ENCODE assay signal across 14 cellular contexts in the genomic region with DNA sequence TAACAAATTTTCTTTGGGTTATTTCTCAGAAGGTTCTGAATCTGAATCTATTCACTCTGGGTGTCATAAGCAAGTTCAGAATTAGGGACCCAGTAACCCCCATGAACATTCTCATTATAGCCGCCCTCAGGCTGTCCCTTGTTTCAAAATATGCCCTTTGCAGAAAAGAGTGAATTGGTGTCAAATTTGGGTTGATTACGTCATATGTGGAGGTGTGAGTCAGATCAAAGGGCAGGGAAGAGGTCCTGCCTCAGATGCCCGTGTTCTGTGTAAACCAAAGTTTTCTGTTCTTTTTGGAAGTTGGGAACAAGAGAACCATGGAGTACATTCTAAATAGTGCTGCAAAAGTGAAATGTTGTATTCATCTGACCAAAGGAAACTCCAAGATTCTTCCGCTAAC. TPM values are rescaled to one million over a fixed set of nuclear protein-coding genes. Genes with fewer than 3 reads are reported as not detected.
DNase-seq lines count a peak whose midpoint lies in the region; ATAC-seq, FAIRE-seq and TF ChIP-seq lines count a peak whose summit lies in the region.
"Had no signal": no experiment of that assay in that cellular context is flagged by ENCODE, and none has a peak within 500 bp of the region (broad histone marks: within the 10 kb centered on the region; RNA-seq: fewer than 3 reads in every experiment).

No MANE protein-coding gene starts in this region.

- H2AFZ ChIP-seq in H1 (ENCODE audit: low read length) (no peak overlapping the region), OCI-LY7 (ENCODE audit: low read length) (no peak overlapping the region)

- H4K91ac ChIP-seq in H1 (replicated peaks; ENCODE audit: insufficient read length, low read length) = no peak overlapping the region

- H3K9me3 ChIP-seq in H1 (ENCODE audit: insufficient read depth in 2 of 2, low read depth in 1 of 2, low read length in 1 of 2) (no peaks in the 10 kb centered on the region), OCI-LY7 (ENCODE audit: low read length) (no peaks in the 10 kb centered on the region)
- H3K9me3 ChIP-seq: Caco-2 had no signal

- intact Hi-C loops in OCI-LY7 (cut with micrococcal nuclease; ENCODE audit: unreplicated experiment) = no loop called here

- no peak overlapping the region for H3K56ac ChIP-seq in H1 (replicated peaks; ENCODE audit: insufficient read length, low read depth, low read length)

- H2BK15ac ChIP-seq in H1 (ENCODE audit: low read length) = no peak overlapping the region

- H3K4me2 ChIP-seq in H1 (ENCODE audit: insufficient read depth in 1 of 2, low read depth in 2 of 2, low read length in 2 of 2) = no peak overlapping the region
- H3K4me2 ChIP-seq in OCI-LY7 (ENCODE audit: low read length) = no peak overlapping the region
- H3K4me2 ChIP-seq: BLaER1 had no signal

- peak; percentile 36 for ATAC-seq in activated naive CD8-positive, alpha-beta T cell treated with anti-CD3 and anti-CD28 coated beads, Interleukin-2, amount 50 U/mL, for 24 hours
- ATAC-seq in left lobe of liver (peak; percentile 29), GM18868 (IDR thresholded peaks at IDR 0.05; ENCODE audit: unreplicated experiment) (no peak)

- peak; percentile 28 for FAIRE-seq in H1 (lab: Jason Lieb, UNC)
- FAIRE-seq: H54 had no signal

- H4K20me1 ChIP-seq in H1 (replicated peaks in 1 of 2; ENCODE audit: control insufficient read depth in 1 of 2, insufficient read depth in 2 of 2, low read length in 2 of 2) (peaks cover 6 to 8% of the 10 kb centered on the region in 2 experiments), OCI-LY7 (ENCODE audit: insufficient read depth, low read length) (no peaks in the 10 kb centered on the region)
- H4K20me1 ChIP-seq: BLaER1 had no signal

- H3K27me3 Mint-ChIP-seq in activated naive CD8-positive, alpha-beta T cell treated with anti-CD3 and anti-CD28 coated beads, Interleukin-2, amount 50 U/mL, for 24 hours = peaks cover 35% of the 10 kb centered on the region
- peaks cover 33% of the 10 kb centered on the region for H3K27me3 Mint-ChIP-seq in activated naive CD8-positive, alpha-beta T cell treated with anti-CD3 and anti-CD28 coated beads for 36 hours

- H3K27ac Mint-ChIP-seq in activated naive CD8-positive, alpha-beta T cell treated with anti-CD3 and anti-CD28 coated beads, Interleukin-2, amount 50 U/mL, for 24 hours = no peak overlapping the region
- H3K27ac Mint-ChIP-seq in activated naive CD8-positive, alpha-beta T cell treated with anti-CD3 and anti-CD28 coated beads for 36 hours = no peak overlapping the region
- H3K27ac Mint-ChIP-seq: CD8-positive, alpha-beta memory T cell had no signal

- H2BK5ac ChIP-seq in H1 (ENCODE audit: low read depth, low read length) = no peak overlapping the region

- peaks cover 0 to 8% (median 3%) of the 10 kb centered on the region in 4 experiments; a peak in 4 of 7 replicates for H3K27me3 ChIP-seq in H1 (replicated peaks in 1 of 4; ENCODE audit: control insufficient read depth in 3 of 4, extremely low read depth in 1 of 4, insufficient read depth in 3 of 4, low read length in 3 of 4)

- no peak for DNase-seq in activated naive CD8-positive, alpha-beta T cell treated with anti-CD3 and anti-CD28 coated beads, Interleukin-2, amount 50 U/mL, for 24 hours
- no peak for DNase-seq in activated naive CD8-positive, alpha-beta T cell treated with anti-CD3 and anti-CD28 coated beads for 36 hours
- no peak for DNase-seq in H1 (ENCODE audit: low read depth in 1 of 2, low spot score in 2 of 2)
- DNase-seq in left lobe of liver (ENCODE audit: low spot score) = no peak
- DNase-seq in OCI-LY7 (ENCODE audit: low spot score) = no peak
- DNase-seq in inferior parietal cortex (ENCODE audit: extremely low spot score) = no peak
- DNase-seq: 8988T; AML-193; Caco-2; CD8-positive, alpha-beta memory T cell; GF-D8 had no signal

- no peak overlapping the region for H2BK120ac ChIP-seq in H1 (replicated peaks; ENCODE audit: low read depth, low read length)

- no peak for TF ChIP-seq EP300 in H1 (IDR thresholded peaks at IDR 0.05; ENCODE audit: borderline replicate concordance in 1 of 2, low read depth in 2 of 2, low read length in 2 of 2)

- H3K18ac ChIP-seq in H1 (ENCODE audit: extremely low read depth, low read length) = no peak overlapping the region

- CTCF ChIA-PET in H1 (lab: Charles Lee; ENCODE audit: partially characterized antibody) = interaction anchor here (3.1 kb wide), 1 partner anchor 21 kb away, joined by 9 read pairs; no protein-coding TSS in a partner anchor
- CTCF ChIA-PET in OCI-LY7 (lab: Charles Lee; ENCODE audit: unreplicated experiment) = no interaction called here

- peaks cover 0 to 34% of the 10 kb centered on the region in 2 experiments; a peak in 3 of 4 replicates for H3K79me2 ChIP-seq in H1 (ENCODE audit: control insufficient read depth in 1 of 2, insufficient read depth in 2 of 2, low read length in 2 of 2)
- H3K79me2 ChIP-seq in OCI-LY7 (ENCODE audit: insufficient read depth, low read depth, low read length) = no peaks in the 10 kb centered on the region

- H3K4me3 Mint-ChIP-seq in activated naive CD8-positive, alpha-beta T cell treated with anti-CD3 and anti-CD28 coated beads, Interleukin-2, amount 50 U/mL, for 24 hours = no peak overlapping the region
- no peak overlapping the region for H3K4me3 Mint-ChIP-seq in activated naive CD8-positive, alpha-beta T cell treated with anti-CD3 and anti-CD28 coated beads for 36 hours
- H3K4me3 Mint-ChIP-seq: CD8-positive, alpha-beta memory T cell had no signal

- H3K9me3 Mint-ChIP-seq in activated naive CD8-positive, alpha-beta T cell treated with anti-CD3 and anti-CD28 coated beads, Interleukin-2, amount 50 U/mL, for 24 hours = no peaks in the 10 kb centered on the region
- no peaks in the 10 kb centered on the region for H3K9me3 Mint-ChIP-seq in activated naive CD8-positive, alpha-beta T cell treated with anti-CD3 and anti-CD28 coated beads for 36 hours
- H3K9me3 Mint-ChIP-seq: CD8-positive, alpha-beta memory T cell had no signal

- POLR2A ChIA-PET in H1 (lab: Charles Lee; ENCODE audit: partially characterized antibody) = no interaction called here
- POLR2A ChIA-PET in OCI-LY7 (lab: Charles Lee) = no interaction called here

- no peak overlapping the region for H3K23ac ChIP-seq in H1 (ENCODE audit: insufficient read length)

- no peak overlapping the region for H3K27ac ChIP-seq in H1 (ENCODE audit: low read depth, low read length)
- no peak overlapping the region for H3K27ac ChIP-seq in OCI-LY7 (ENCODE audit: low read depth, low read length, poor library complexity, severe bottlenecking)
- H3K27ac ChIP-seq: BLaER1 had no signal

- no peak overlapping the region for H3K9ac ChIP-seq in H1 (replicated peaks in 1 of 4; ENCODE audit: extremely low read depth in 1 of 4, low read depth in 3 of 4, low read length in 3 of 4)
- H3K9ac ChIP-seq: BLaER1 had no signal

- peaks cover 10% of the 10 kb centered on the region for H3K4me1 Mint-ChIP-seq in activated naive CD8-positive, alpha-beta T cell treated with anti-CD3 and anti-CD28 coated beads, Interleukin-2, amount 50 U/mL, for 24 hours
- peaks cover 12% of the 10 kb centered on the region for H3K4me1 Mint-ChIP-seq in activated naive CD8-positive, alpha-beta T cell treated with anti-CD3 and anti-CD28 coated beads for 36 hours

- no TSS peak for BruUV-seq in OCI-LY7 (replicated peaks; lab: Mats Ljungman, UMichigan)

- TF ChIP-seq POLR2A in H1 (IDR thresholded peaks at IDR 0.05; ENCODE audit: control extremely low read depth in 1 of 2, low read depth in 2 of 2, low read length in 2 of 2) = no peak

- peaks cover 3 to 11% (median 6%) of the 10 kb centered on the region in 4 experiments; a peak in 6 of 7 replicates for H3K4me1 ChIP-seq in H1 (replicated peaks in 1 of 4; ENCODE audit: control insufficient read depth in 3 of 4, insufficient read depth in 4 of 4, low read length in 3 of 4)
- no peaks in the 10 kb centered on the region for H3K4me1 ChIP-seq in OCI-LY7 (ENCODE audit: insufficient read depth, low read length, poor library complexity, severe bottlenecking)

- no peak overlapping the region for H3K4ac ChIP-seq in H1 (replicated peaks; ENCODE audit: insufficient read length, low read depth, low read length)

- no peak overlapping the region for H3K14ac ChIP-seq in H1 (ENCODE audit: insufficient read length)

- TF ChIP-seq CTCF in H1 (IDR thresholded peaks at IDR 0.05; ENCODE audit: control extremely low read depth in 1 of 3, insufficient read depth in 1 of 3, low read depth in 1 of 3, low read length in 3 of 3) (no peak), OCI-LY7 (conservative IDR thresholded peaks at IDR 0.05; ENCODE audit: low read length) (no peak)

- H3K23me2 ChIP-seq in H1 (ENCODE audit: low read depth, low read length) = peaks cover 4% of the 10 kb centered on the region; the same call in 1 of the 2 replicates

- no peak overlapping the region for H3K4me3 ChIP-seq in H1 (ENCODE audit: extremely low read depth in 1 of 4, insufficient read depth in 2 of 4, low read depth in 3 of 4, low read length in 4 of 4)
- H3K4me3 ChIP-seq in OCI-LY7 (ENCODE audit: low read depth, low read length, poor library complexity, severe bottlenecking) = no peak overlapping the region
- H3K4me3 ChIP-seq: BLaER1 had no signal

- peaks cover 2% of the 10 kb centered on the region for H3K79me1 ChIP-seq in H1 (ENCODE audit: low read depth, low read length)

- no peak overlapping the region for H4K5ac ChIP-seq in H1 (ENCODE audit: insufficient read length, low read depth, low read length)

- no peak for TF ChIP-seq RAD21 in H1 (IDR thresholded peaks at IDR 0.05 in 1 of 2, conservative IDR thresholded peaks at IDR 0.05 in 1 of 2; ENCODE audit: low read depth in 2 of 2, low read length in 2 of 2)

- 95% methylated on average over 4 of the region's 4 CpGs; no CpG with 5 or more reads in 1 of the 2 experiments for WGBS in H1 (ENCODE audit: extremely low coverage in 1 of 2, insufficient coverage in 1 of 2, insufficient read length in 1 of 2, insufficient replicate concordance in 2 of 2, low coverage in 1 of 2, low lambda C conversion rate in 2 of 2, missing lambda C conversion rate in 1 of 2), 2 experiments

- H2BK20ac ChIP-seq in H1 (ENCODE audit: low read length) = no peak overlapping the region

- H3K36me3 ChIP-seq in H1 (ENCODE audit: control insufficient read depth in 2 of 4, insufficient read depth in 4 of 4, low read length in 3 of 4) (peaks cover 2 to 17% (median 7%) of the 10 kb centered on the region in 4 experiments; a peak in 7 of 8 replicates), OCI-LY7 (ENCODE audit: insufficient read depth, low read length) (no peaks in the 10 kb centered on the region)
- H3K36me3 ChIP-seq: BLaER1 had no signal

- H2BK12ac ChIP-seq in H1 (ENCODE audit: low read depth, low read length) = no peak overlapping the region

- no peak overlapping the region for H2AK5ac ChIP-seq in H1 (ENCODE audit: low read depth, low read length)

- H4K8ac ChIP-seq in H1 (ENCODE audit: extremely low read depth, insufficient read depth, low read length) = no peak overlapping the region

- H3K9me2 ChIP-seq in OCI-LY7 (ENCODE audit: insufficient read depth, low read length) = no peaks in the 10 kb centered on the region

- H3K36me3 Mint-ChIP-seq in activated naive CD8-positive, alpha-beta T cell treated with anti-CD3 and anti-CD28 coated beads, Interleukin-2, amount 50 U/mL, for 24 hours (ENCODE audit: low read depth) = no peaks in the 10 kb centered on the region
- H3K36me3 Mint-ChIP-seq in activated naive CD8-positive, alpha-beta T cell treated with anti-CD3 and anti-CD28 coated beads for 36 hours = no peaks in the 10 kb centered on the region

RNA-seq across cellular contexts. Expression of gene FAM110C, which starts 5.9 kb away (rescaled TPM):
- under 1 TPM; 0.14 to 0.16 TPM for total RNA-seq in activated naive CD8-positive, alpha-beta T cell treated with anti-CD3 and anti-CD28 coated beads for 36 hours
- 13.2 and 15.4 TPM in 2 replicates for total RNA-seq in H1 (2021; fragmentation: NEBNext Ultra II Directional; extraction: Animal tissue kit (Norgen Biotek cat#: 25700))
- 3.4 and 4.8 TPM in 2 replicates for polyA plus RNA-seq in H1 (2011; rRNA removed)
- 5.9 TPM for polyA plus RNA-seq in H1 (2011; cell fraction: cytosol; rRNA removed)
- 5.7 TPM for polyA plus RNA-seq in H1 (2011; cell fraction: nucleus; rRNA removed)
- 5.3 to 17.2 TPM (median 8.3 TPM) in 4 replicates for polyA plus RNA-seq in H1 (2012, experiment 1 of 2)
- polyA plus RNA-seq in H1 (2012, experiment 2 of 2) = 5.9 TPM
- polyA plus RNA-seq in H1 (2013, experiment 1 of 2) = 9.4 TPM
- 10.3 TPM for polyA plus RNA-seq in H1 (2013, experiment 2 of 2)
- polyA minus RNA-seq in H1 (2011; rRNA and poly(A)+ RNA removed) = 2.6 and 3.4 TPM in 2 replicates
- 4.6 TPM for polyA minus RNA-seq in H1 (2011; cell fraction: cytosol; rRNA and poly(A)+ RNA removed)
- polyA minus RNA-seq in H1 (2011; cell fraction: nucleus; rRNA and poly(A)+ RNA removed) = 10.6 TPM
- total RNA-seq in left lobe of liver = 6.7 TPM
- total RNA-seq in OCI-LY7 (2014; rRNA removed; shearing (Covaris generic)) = not detected in 2 replicates
- not detected in 2 replicates for total RNA-seq in OCI-LY7 (2022)
